In the genomic region with DNA sequence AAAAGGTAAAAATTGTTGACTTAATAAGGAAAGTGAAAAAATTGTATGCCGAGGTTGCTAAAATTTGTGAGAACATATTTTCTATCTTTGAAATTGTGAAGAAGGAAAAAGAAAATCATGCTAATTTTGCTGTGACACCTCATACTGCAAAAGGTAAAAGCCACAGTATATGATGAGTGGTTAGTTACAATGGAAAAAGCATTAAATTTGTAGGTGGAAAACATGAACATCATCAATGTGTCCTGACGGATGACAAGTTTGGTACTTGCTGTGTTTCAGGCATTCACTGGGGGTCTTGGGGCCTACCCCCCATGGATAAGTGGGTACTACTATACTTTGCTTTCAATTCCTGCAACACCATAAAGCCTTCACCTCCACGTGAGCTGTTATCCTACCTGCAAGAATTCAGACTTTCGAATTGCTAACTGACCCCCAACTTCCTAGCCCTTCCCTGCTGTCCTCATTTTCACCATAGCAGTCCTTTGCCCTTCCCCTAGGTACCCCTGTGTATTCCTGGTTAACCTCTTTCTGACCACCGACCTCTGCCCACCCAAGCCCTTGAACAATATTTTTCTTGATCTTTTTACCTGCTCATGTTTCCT, we compare ENCODE assay signal across 15 cellular contexts.
A peak's percentile ranks its signal among the peaks of the same experiment; 100 is the strongest.
DNase-seq lines count a peak whose midpoint lies in the region; ATAC-seq and TF ChIP-seq lines count a peak whose summit lies in the region.
"Had no signal": no experiment of that assay in that cellular context is flagged by ENCODE, and none has a peak within 500 bp of the region (broad histone marks: within the 10 kb centered on the region; RNA-seq: fewer than 3 reads in every experiment).

No MANE protein-coding gene starts in this region.

- H3K4me2 ChIP-seq in smooth muscle cell, result no peak overlapping the region
- H3K4me2 ChIP-seq: KMS-11 had no signal

- no peak overlapping the region for H3K9ac ChIP-seq in smooth muscle cell (ENCODE audit: low read depth)
- H3K9ac ChIP-seq: KMS-11 had no signal

- 89 to 90% methylated on average over 5 of the region's 5 CpGs for WGBS in testis, 2 donors
- WGBS in smooth muscle cell (ENCODE audit: low lambda C conversion rate), result 95% methylated on average over 5 of the region's 5 CpGs

- intact Hi-C loops in activated B cell treated with CpG ODN at 0.5 μM for 24 hours (cut with micrococcal nuclease), result loop anchor here (2.0 kb wide), 1 partner anchor 16 kb away; no protein-coding TSS in a partner anchor
- intact Hi-C loops in testis (cut with DNase I; ENCODE audit: low total_unique reads), result no loop called here

- H3K27me3 ChIP-seq in testis (no peaks in the 10 kb centered on the region), smooth muscle cell (ENCODE audit: low read depth) (no peaks in the 10 kb centered on the region)
- H3K27me3 ChIP-seq: adrenal gland, left lung, pancreas, thyroid gland had no signal

- H3K4me1 Mint-ChIP-seq in activated B cell treated with CpG ODN at 0.5 μM for 24 hours, result peaks cover 95% of the 10 kb centered on the region
- peaks cover 75 to 85% of the 10 kb centered on the region in 2 donors for H3K4me1 Mint-ChIP-seq in immature natural killer cell

- H3K4me3 ChIP-seq in testis (no peak overlapping the region), smooth muscle cell (no peak overlapping the region)
- H3K4me3 ChIP-seq: adrenal gland, left lung, pancreas, thyroid gland had no signal

- H3K27me3 Mint-ChIP-seq in activated B cell treated with CpG ODN at 0.5 μM for 24 hours (no peaks in the 10 kb centered on the region), immature natural killer cell (ENCODE audit: low read depth in 3 of 3) (peaks cover 0 to 2% (median 1%) of the 10 kb centered on the region in 3 donors)

- CTCF ChIA-PET in activated B cell treated with CpG ODN at 0.5 μM for 24 hours (lab: Charles Lee), result interaction anchor here (0.6 to 3.0 kb wide), 4 partner anchors 64 to 171 kb away, joined by 3 to 17 read pairs (median 4); no protein-coding TSS in a partner anchor

- ATAC-seq in activated B cell treated with CpG ODN at 0.5 μM for 24 hours (ENCODE audit: low read depth) (no peak), HG03460 (IDR thresholded peaks at IDR 0.05; ENCODE audit: unreplicated experiment) (no peak)
- ATAC-seq: left lung had no signal

- H4K20me1 ChIP-seq in smooth muscle cell (ENCODE audit: low read depth), result peaks cover 100% of the 10 kb centered on the region

- peak; percentile 22 to 39 for DNase-seq in stimulated activated CD4-positive, alpha-beta T cell treated with anti-CD3 and anti-CD28 coated beads, Interleukin-2, amount 100 ng/mL, for 24 hours
- no peak for DNase-seq in stimulated activated CD4-positive, alpha-beta T cell treated with anti-CD3 and anti-CD28 coated beads, Interleukin-1b, Interleukin-23, amount 100 ng/mL, for 48 hours
- DNase-seq in activated B cell treated with CpG ODN at 0.5 μM for 24 hours (no peak), immature natural killer cell (no peak), testis (no peak), smooth muscle cell (lab: John Stamatoyannopoulos, UW; ENCODE audit: unreplicated experiment) (no peak), NOMO-1 treated with DMSO at 0.1 percent for 48 hours (lab: John Stamatoyannopoulos, UW; ENCODE audit: unreplicated experiment) (no peak)
- DNase-seq: adrenal gland, left lung, NCI-H2171 treated with DMSO at 0.1 percent for 48 hours, pancreas had no signal

- TF ChIP-seq CTCF in activated B cell treated with CpG ODN at 0.5 μM for 24 hours (IDR thresholded peaks at IDR 0.05), result no peak
- no peak for TF ChIP-seq CTCF in testis (IDR thresholded peaks at IDR 0.05)
- TF ChIP-seq CTCF in smooth muscle cell (IDR thresholded peaks at IDR 0.05; ENCODE audit: borderline replicate concordance, insufficient read depth, poor library complexity, severe bottlenecking), result no peak

- H3K9me3 Mint-ChIP-seq in activated B cell treated with CpG ODN at 0.5 μM for 24 hours (no peaks in the 10 kb centered on the region), immature natural killer cell (no peaks in the 10 kb centered on the region)

- no peaks in the 10 kb centered on the region for H3K36me3 ChIP-seq in testis (ENCODE audit: low read depth, missing control alignments)
- no peaks in the 10 kb centered on the region for H3K36me3 ChIP-seq in smooth muscle cell (ENCODE audit: low read depth)
- H3K36me3 ChIP-seq: adrenal gland, left lung, pancreas, thyroid gland had no signal

- TF ChIP-seq POLR2A in testis (IDR thresholded peaks at IDR 0.05), result no peak

- H3K36me3 Mint-ChIP-seq in activated B cell treated with CpG ODN at 0.5 μM for 24 hours (ENCODE audit: low read depth) (no peaks in the 10 kb centered on the region), immature natural killer cell (no peaks in the 10 kb centered on the region)

- no peak overlapping the region for H2AFZ ChIP-seq in smooth muscle cell (ENCODE audit: low read depth)

- peaks cover 14% of the 10 kb centered on the region for H3F3A ChIP-seq in smooth muscle cell (ENCODE audit: low read depth)

- H3K4me3 Mint-ChIP-seq in activated B cell treated with CpG ODN at 0.5 μM for 24 hours (peak overlapping the region; percentile 3), immature natural killer cell (peak overlapping the region; percentile 66 to 84 (median 69))

- H3K9me3 ChIP-seq in testis (no peaks in the 10 kb centered on the region), smooth muscle cell (replicated peaks; ENCODE audit: low read depth) (no peaks in the 10 kb centered on the region)
- H3K9me3 ChIP-seq: adrenal gland, left lung, pancreas, thyroid gland had no signal

- peaks cover 100% of the 10 kb centered on the region for H3K79me2 ChIP-seq in smooth muscle cell (ENCODE audit: low read depth)

- peak overlapping the region; percentile 90 for H3K27ac Mint-ChIP-seq in activated B cell treated with CpG ODN at 0.5 μM for 24 hours
- peak overlapping the region; percentile 67 to 93 (median 82) for H3K27ac Mint-ChIP-seq in immature natural killer cell

- H3K27ac ChIP-seq in testis, result no peak overlapping the region
- H3K27ac ChIP-seq in smooth muscle cell (ENCODE audit: low read depth), result no peak overlapping the region
- H3K27ac ChIP-seq: adrenal gland, C4-2B, KMS-11, pancreas had no signal

- peaks cover 7% of the 10 kb centered on the region for H3K4me1 ChIP-seq in testis
- peaks cover 3% of the 10 kb centered on the region for H3K4me1 ChIP-seq in smooth muscle cell (ENCODE audit: low read depth)

- POLR2A ChIA-PET in activated B cell treated with CpG ODN at 0.5 μM for 24 hours (lab: Charles Lee), result interaction anchor here (0.9 to 1.5 kb wide), 5 partner anchors 63 to 171 kb away, joined by 3 to 12 read pairs (median 6); partner anchors contain the start of gene RAB7A

Comparison
In these comparisons a context has a peak if more than half of its experiments do, and no peak if none do; other contexts are left out.
1. DNase-seq: peak in stimulated activated CD4-positive, alpha-beta T cell treated with anti-CD3 and anti-CD28 coated beads, Interleukin-2, amount 100 ng/mL, for 24 hours (2 of 2); none in stimulated activated CD4-positive, alpha-beta T cell treated with anti-CD3 and anti-CD28 coated beads, Interleukin-1b, Interleukin-23, amount 100 ng/mL, for 48 hours (single experiment), activated B cell treated with CpG ODN at 0.5 μM for 24 hours (single experiment), immature natural killer cell (0 of 3), testis (single experiment), smooth muscle cell (single experiment) and NOMO-1 treated with DMSO at 0.1 percent for 48 hours (single experiment).